In the genomic region with DNA sequence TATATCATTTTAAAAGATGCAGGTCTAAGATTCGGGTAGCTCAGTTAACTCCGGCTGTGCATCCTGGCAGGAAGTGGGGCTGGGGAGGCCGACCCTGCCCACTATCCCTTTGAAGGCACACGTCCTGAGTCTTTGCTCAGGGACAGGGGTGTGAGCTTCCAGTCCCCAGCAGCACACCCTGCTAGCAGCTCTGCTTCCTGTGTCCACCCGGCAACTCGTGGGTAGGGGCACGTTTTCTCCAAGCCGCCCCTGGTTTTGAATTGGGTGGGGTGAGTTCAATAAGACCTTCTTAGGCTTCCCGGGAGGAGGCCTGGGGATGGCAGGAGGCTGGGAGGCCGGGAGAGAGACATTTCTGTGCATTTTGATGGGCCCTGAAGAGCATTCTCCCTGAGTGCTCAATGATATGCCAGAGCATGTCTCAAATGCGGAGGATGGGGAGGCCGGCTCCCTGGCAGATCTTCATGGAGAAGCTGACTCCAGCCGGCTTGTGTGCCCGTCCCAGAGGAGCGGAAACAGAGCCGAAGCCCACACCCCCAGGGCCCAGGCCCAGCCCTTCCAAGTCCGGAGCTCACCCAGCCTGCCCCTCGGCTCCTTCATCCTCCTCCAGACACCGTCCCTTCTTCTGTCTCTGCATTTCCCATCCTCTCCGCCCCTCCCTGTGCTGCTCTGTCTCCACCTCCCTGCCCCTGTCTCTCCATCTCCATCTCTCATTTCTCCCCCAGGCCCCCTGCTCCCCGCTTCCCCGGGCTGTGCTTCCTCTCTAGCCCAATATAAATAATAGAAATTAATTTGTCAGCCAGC, we compare ENCODE assay signal across 8 cellular contexts. TPM values are rescaled to one million over a fixed set of nuclear protein-coding genes. Genes with fewer than 3 reads are reported as not detected.
DNase-seq lines count a peak whose midpoint lies in the region; ATAC-seq and TF ChIP-seq lines count a peak whose summit lies in the region.

No MANE protein-coding gene starts in this region.

- H3K4me1 ChIP-seq in ectodermal cell (ENCODE audit: control insufficient read depth, insufficient read depth, low read length) (peaks cover 34% of the 10 kb centered on the region), testis (peaks cover 18% of the 10 kb centered on the region)

- H3K36me3 ChIP-seq in ectodermal cell (ENCODE audit: control insufficient read depth, insufficient read depth, low read length): no peaks in the 10 kb centered on the region
- H3K36me3 ChIP-seq in testis (ENCODE audit: low read depth, missing control alignments): no peaks in the 10 kb centered on the region

- H3K27ac ChIP-seq in ectodermal cell (ENCODE audit: insufficient read depth, low read depth, low read length, poor library complexity, severe bottlenecking) (no peak overlapping the region), testis (peak overlapping the region; percentile 15 to 53)

- H3K27me3 ChIP-seq in ectodermal cell (ENCODE audit: control insufficient read depth, insufficient read depth, low read length, poor library complexity, severe bottlenecking) (peaks cover 8% of the 10 kb centered on the region), testis (no peaks in the 10 kb centered on the region)

- no peaks in the 10 kb centered on the region for H3K9me3 ChIP-seq in ectodermal cell (ENCODE audit: control insufficient read depth, low read length)
- H3K9me3 ChIP-seq in testis: no peaks in the 10 kb centered on the region

- TF ChIP-seq CTCF in GM12864 (IDR thresholded peaks at IDR 0.05; ENCODE audit: low read depth, low read length, missing control alignments): no peak
- no peak for TF ChIP-seq CTCF in testis (IDR thresholded peaks at IDR 0.05)

- intact Hi-C loops in testis (cut with DNase I; ENCODE audit: low total_unique reads): no loop called here

- H3K4me3 ChIP-seq in GM12864 (ENCODE audit: low read depth, low read length) (peak overlapping the region; percentile 29), ectodermal cell (ENCODE audit: insufficient read depth, low read depth, low read length) (peak overlapping the region; percentile 22), testis (peak overlapping the region; percentile 52 to 57)

- no peak for ATAC-seq in GM18870 (IDR thresholded peaks at IDR 0.05; ENCODE audit: unreplicated experiment)

- whole genome bisulfite sequencing in ectodermal cell, 2 experiments: 28 to 29% methylated on average over 20 to 21 of the region's 22 CpGs
- 8 to 12% methylated on average over 12 to 22 of the region's 22 CpGs for WGBS in testis, 2 donors

- TF ChIP-seq POLR2A in testis (IDR thresholded peaks at IDR 0.05): no peak

- DNase-seq in GM12864 (ENCODE audit: low read depth) (no peak), NCI-H69 (lab: John Stamatoyannopoulos, UW) (peak; percentile 84), medulla oblongata (ENCODE audit: extremely low spot score) (peak; percentile 22), testis (peak; percentile 35), LoVo (ENCODE audit: low spot score) (no peak), NCI-H524 (lab: John Stamatoyannopoulos, UW) (no peak)

RNA-seq across cellular contexts. Expression of gene ZFAND3, which starts 36.3 kb away (rescaled TPM):
- polyA plus RNA-seq in ectodermal cell (2013, experiment 1 of 4): 131 TPM
- 146 TPM for polyA plus RNA-seq in ectodermal cell (2013, experiment 2 of 4)
- 99.4 TPM for polyA plus RNA-seq in ectodermal cell (2013, experiment 3 of 4)
- 113 TPM for polyA plus RNA-seq in ectodermal cell (2013, experiment 4 of 4)
- total RNA-seq in testis: 100 to 1,000 TPM; 104 to 109 TPM
- 329 TPM for polyA plus RNA-seq in testis (ENCODE audit: insufficient read depth, low read depth, low replicate concordance)

Comparison
In these comparisons a context has a peak if more than half of its experiments do, and no peak if none do; other contexts are left out.
1. DNase-seq: peak in NCI-H69 (single experiment), medulla oblongata (single experiment) and testis (single experiment); none in GM12864 (single experiment), LoVo (single experiment) and NCI-H524 (0 of 2).
2. Peak in every context shown above with its lines, with median percentiles within 50 percentile points of each other: H3K4me3 ChIP-seq.